8 cellular contexts compared by ENCODE assay signal in genomic region chr4:153788419-153789276, GRCh38. TPM values are rescaled to one million over a fixed set of nuclear protein-coding genes. Genes with fewer than 3 reads are reported as not detected.
DNase-seq lines count a peak whose midpoint lies in the region; ATAC-seq and TF ChIP-seq lines count a peak whose summit lies in the region.
"Had no signal": no experiment of that assay in that cellular context is flagged by ENCODE, and none has a peak within 500 bp of the region (broad histone marks: within the 10 kb centered on the region; RNA-seq: fewer than 3 reads in every experiment).

Gene SFRP2, minus strand, starts transcription at chr4:153789083. Its CDS starts 248 bp downstream, at chr4:153788835.

- in situ Hi-C loops in KBM-7 (cut with MboI; ENCODE audit: low pct_unique_long_range_greater_than_20kb, low sequenced_read_pairs), result no loop called here

- peak within 1 kb of the TSS; percentile 95 for H3K18ac ChIP-seq in H9 (ENCODE audit: insufficient read length, low read depth, low read length)

- H3K27me3 ChIP-seq in H9 (ENCODE audit: insufficient read depth, low read length) (no peaks in the 10 kb centered on the region), iPS-18a (ENCODE audit: control insufficient read depth, insufficient read depth, low read length) (peaks cover 8% of the 10 kb centered on the region)

- H3K4me3 Mint-ChIP-seq in H9, result peak within 1 kb of the TSS; percentile 91 to 100
- peak within 1 kb of the TSS; percentile 57 for H3K4me3 Mint-ChIP-seq in activated T-helper 17 cell treated with anti-CD3 and anti-CD28 coated beads, Interleukin-2, amount 50 U/mL, for 72 hours
- no peak within 1 kb of the TSS for H3K4me3 Mint-ChIP-seq in activated T-helper 2 cell treated with anti-CD3 and anti-CD28 coated beads, Interferon-gamma antibody, Interleukin-2, Interleukin-4, amounts not matched to agents 10 μg/mL and 5 μg/mL and 100 μg/mL, durations not matched to agents 14 hours and 24 hours and 36 hours (ENCODE audit: low read depth)

- peak within 1 kb of the TSS; percentile 97 for H3K14ac ChIP-seq in H9 (ENCODE audit: insufficient read depth, low read length)

- H2BK5ac ChIP-seq in H9 (ENCODE audit: insufficient read length, low read length), result no peak within 1 kb of the TSS

- peaks cover 24% of the 10 kb centered on the region; the same call in 1 of the 2 replicates for H3K79me2 ChIP-seq in H9 (ENCODE audit: insufficient read depth, low read length)

- H4K8ac ChIP-seq in H9 (replicated peaks; ENCODE audit: insufficient read length, low read depth, low read length), result no peak within 1 kb of the TSS

- no peak within 1 kb of the TSS for H3K56ac ChIP-seq in H9 (ENCODE audit: insufficient read length, low read depth, low read length)

- intact Hi-C loops in activated T-helper 2 cell treated with anti-CD3 and anti-CD28 coated beads, Interferon-gamma antibody, Interleukin-2, Interleukin-4, amounts not matched to agents 10 μg/mL and 5 μg/mL and 100 μg/mL, durations not matched to agents 14 hours and 24 hours and 36 hours (cut with micrococcal nuclease), result loop anchor here (5.0 kb wide), 1 partner anchor 229 kb away; no protein-coding TSS in a partner anchor

- DNase-seq in H9, result peak; percentile 92
- no peak for DNase-seq in skeletal muscle cell (ENCODE audit: low read depth)
- DNase-seq in KBM-7, result no peak
- no peak for DNase-seq in HK-2 (ENCODE audit: unreplicated experiment)
- DNase-seq in activated T-helper 2 cell treated with anti-CD3 and anti-CD28 coated beads, Interferon-gamma antibody, Interleukin-2, Interleukin-4, amounts not matched to agents 10 μg/mL and 5 μg/mL and 100 μg/mL, durations not matched to agents 14 hours and 24 hours and 36 hours (ENCODE audit: low spot score), result no peak
- DNase-seq: RPMI8226 had no signal

- H3K4me3 ChIP-seq in iPS-18a (ENCODE audit: low read length), result peak within 1 kb of the TSS; percentile 94
- peak within 1 kb of the TSS; percentile 46 for H3K4me3 ChIP-seq in skeletal muscle cell (ENCODE audit: low read depth, low read length)

- H2BK12ac ChIP-seq in H9 (ENCODE audit: insufficient read length, low read depth, low read length), result no peak within 1 kb of the TSS

- H3K36me3 Mint-ChIP-seq in H9 (ENCODE audit: insufficient read depth in 1 of 3, low read depth in 3 of 3), result peaks cover 14 to 49% (median 38%) of the 10 kb centered on the region in 3 experiments; a peak in 6 of 7 replicates
- peaks cover 5% of the 10 kb centered on the region for H3K36me3 Mint-ChIP-seq in activated T-helper 17 cell treated with anti-CD3 and anti-CD28 coated beads, Interleukin-2, amount 50 U/mL, for 72 hours (ENCODE audit: low read depth)
- H3K36me3 Mint-ChIP-seq in activated T-helper 2 cell treated with anti-CD3 and anti-CD28 coated beads, Interferon-gamma antibody, Interleukin-2, Interleukin-4, amounts not matched to agents 10 μg/mL and 5 μg/mL and 100 μg/mL, durations not matched to agents 14 hours and 24 hours and 36 hours (ENCODE audit: low read depth), result no peaks in the 10 kb centered on the region

- H3K27ac Mint-ChIP-seq in H9, result peak within 1 kb of the TSS; percentile 97 to 100 (median 99)
- no peak within 1 kb of the TSS for H3K27ac Mint-ChIP-seq in activated T-helper 17 cell treated with anti-CD3 and anti-CD28 coated beads, Interleukin-2, amount 50 U/mL, for 72 hours
- H3K27ac Mint-ChIP-seq in activated T-helper 2 cell treated with anti-CD3 and anti-CD28 coated beads, Interferon-gamma antibody, Interleukin-2, Interleukin-4, amounts not matched to agents 10 μg/mL and 5 μg/mL and 100 μg/mL, durations not matched to agents 14 hours and 24 hours and 36 hours, result no peak within 1 kb of the TSS

- H4K91ac ChIP-seq in H9 (ENCODE audit: insufficient read length, low read depth, low read length), result peak within 1 kb of the TSS; percentile 68

- H3K9me3 ChIP-seq in H9 (ENCODE audit: control insufficient read depth, low read depth, low read length) (no peaks in the 10 kb centered on the region), iPS-18a (ENCODE audit: control insufficient read depth, low read depth, low read length) (no peaks in the 10 kb centered on the region)

- no peak within 1 kb of the TSS for H2AK5ac ChIP-seq in H9 (ENCODE audit: insufficient read length, low read length)

- peak within 1 kb of the TSS; percentile 82 for H3K27ac ChIP-seq in H9 (ENCODE audit: insufficient read length, low read depth, low read length)
- peak within 1 kb of the TSS; percentile 96 for H3K27ac ChIP-seq in iPS-18a (ENCODE audit: low read length)

- H4K20me1 ChIP-seq in H9 (ENCODE audit: control insufficient read depth, insufficient read depth, insufficient read length), result peaks cover 2% of the 10 kb centered on the region

- no peak for ATAC-seq in activated T-helper 17 cell treated with anti-CD3 and anti-CD28 coated beads, Interleukin-2, amount 50 U/mL, for 72 hours (replicated peaks)

- TF ChIP-seq CTCF in H9 (conservative IDR thresholded peaks at IDR 0.05), result no peak

- H3K4ac ChIP-seq in H9 (ENCODE audit: low read depth, low read length), result no peak within 1 kb of the TSS; the same call in 1 of the 2 replicates

- peaks cover 40% of the 10 kb centered on the region for H3K23me2 ChIP-seq in H9 (ENCODE audit: insufficient read length, low read depth, low read length, poor library complexity, severe bottlenecking)

- peaks cover 23% of the 10 kb centered on the region for H3K36me3 ChIP-seq in iPS-18a (ENCODE audit: control insufficient read depth, low read depth, low read length)

- no peak within 1 kb of the TSS for H4K5ac ChIP-seq in H9 (ENCODE audit: insufficient read length, low read depth, low read length)

- H3K4me2 ChIP-seq in H9 (ENCODE audit: insufficient read depth, insufficient read length, low read length), result peak within 1 kb of the TSS; percentile 96

- WGBS in H9 (ENCODE audit: extremely low coverage, insufficient read length, low lambda C conversion rate), result no CpG with 5 or more reads among the region's 72 CpGs

- H3T11ph ChIP-seq in H9 (ENCODE audit: low read length), result no peak within 1 kb of the TSS

- no peak within 1 kb of the TSS for H3K23ac ChIP-seq in H9 (ENCODE audit: insufficient read length, low read depth, low read length)

- H3K9ac ChIP-seq in H9 (ENCODE audit: extremely low read depth, insufficient read length, low read length), result peak within 1 kb of the TSS; percentile 83
- H3K9ac ChIP-seq in iPS-18a (ENCODE audit: low read length), result peak within 1 kb of the TSS; percentile 94

- peaks cover 6% of the 10 kb centered on the region for H3K4me1 ChIP-seq in H9 (ENCODE audit: insufficient read depth, low read length)
- peaks cover 37% of the 10 kb centered on the region for H3K4me1 ChIP-seq in iPS-18a (ENCODE audit: control insufficient read depth, low read depth, low read length)

- H3K4me1 Mint-ChIP-seq in H9, result peaks cover 55 to 61% of the 10 kb centered on the region in 2 experiments
- H3K4me1 Mint-ChIP-seq in activated T-helper 17 cell treated with anti-CD3 and anti-CD28 coated beads, Interleukin-2, amount 50 U/mL, for 72 hours, result peaks cover 15% of the 10 kb centered on the region
- H3K4me1 Mint-ChIP-seq in activated T-helper 2 cell treated with anti-CD3 and anti-CD28 coated beads, Interferon-gamma antibody, Interleukin-2, Interleukin-4, amounts not matched to agents 10 μg/mL and 5 μg/mL and 100 μg/mL, durations not matched to agents 14 hours and 24 hours and 36 hours (ENCODE audit: low read depth), result peaks cover 16% of the 10 kb centered on the region

- no peak within 1 kb of the TSS for H2BK120ac ChIP-seq in H9 (ENCODE audit: low read depth, low read length, poor library complexity, severe bottlenecking)

- peaks cover 33% of the 10 kb centered on the region for H3K27me3 Mint-ChIP-seq in H9 (ENCODE audit: low read depth)
- peaks cover 74% of the 10 kb centered on the region for H3K27me3 Mint-ChIP-seq in activated T-helper 17 cell treated with anti-CD3 and anti-CD28 coated beads, Interleukin-2, amount 50 U/mL, for 72 hours
- peaks cover 83% of the 10 kb centered on the region for H3K27me3 Mint-ChIP-seq in activated T-helper 2 cell treated with anti-CD3 and anti-CD28 coated beads, Interferon-gamma antibody, Interleukin-2, Interleukin-4, amounts not matched to agents 10 μg/mL and 5 μg/mL and 100 μg/mL, durations not matched to agents 14 hours and 24 hours and 36 hours (ENCODE audit: low read depth)

- peaks cover 6 to 17% of the 10 kb centered on the region in 2 experiments; a peak in 3 of 5 replicates for H3K9me3 Mint-ChIP-seq in H9
- no peaks in the 10 kb centered on the region for H3K9me3 Mint-ChIP-seq in activated T-helper 17 cell treated with anti-CD3 and anti-CD28 coated beads, Interleukin-2, amount 50 U/mL, for 72 hours
- H3K9me3 Mint-ChIP-seq in activated T-helper 2 cell treated with anti-CD3 and anti-CD28 coated beads, Interferon-gamma antibody, Interleukin-2, Interleukin-4, amounts not matched to agents 10 μg/mL and 5 μg/mL and 100 μg/mL, durations not matched to agents 14 hours and 24 hours and 36 hours, result no peaks in the 10 kb centered on the region

- H2AFZ ChIP-seq in H9 (ENCODE audit: low read length), result no peak within 1 kb of the TSS

- H2BK20ac ChIP-seq in H9 (ENCODE audit: low read depth, low read length, poor library complexity, severe bottlenecking), result no peak within 1 kb of the TSS

- no peaks in the 10 kb centered on the region for H3K79me1 ChIP-seq in H9 (ENCODE audit: insufficient read depth, low read depth, low read length, poor library complexity, severe bottlenecking)

- H2BK15ac ChIP-seq in H9 (ENCODE audit: low read depth, low read length), result no peak within 1 kb of the TSS

RNA-seq across cellular contexts. Expression of gene SFRP2, which starts in this region (rescaled TPM):
- 156 and 161 TPM in 2 replicates for total RNA-seq in H9 (2021)
- not detected for total RNA-seq in activated T-helper 17 cell treated with anti-CD3 and anti-CD28 coated beads, Interleukin-2, amount 50 U/mL, for 72 hours
- not detected in 2 replicates for total RNA-seq in activated T-helper 2 cell treated with anti-CD3 and anti-CD28 coated beads, Interferon-gamma antibody, Interleukin-2, Interleukin-4, amounts not matched to agents 10 μg/mL and 5 μg/mL and 100 μg/mL, durations not matched to agents 14 hours and 24 hours and 36 hours

Comparison
In these comparisons a context has a peak if more than half of its experiments do, and no peak if none do; other contexts are left out.
1. RNA of gene SFRP2 (total RNA-seq): 156 to 161 TPM in H9; not detected in activated T-helper 17 cell treated with anti-CD3 and anti-CD28 coated beads, Interleukin-2, amount 50 U/mL, for 72 hours and not detected in activated T-helper 2 cell treated with anti-CD3 and anti-CD28 coated beads, Interferon-gamma antibody, Interleukin-2, Interleukin-4, amounts not matched to agents 10 μg/mL and 5 μg/mL and 100 μg/mL, durations not matched to agents 14 hours and 24 hours and 36 hours; every median in the first group is over 100 times any median in the second.
2. H3K27ac Mint-ChIP-seq: peak in H9 (3 of 3); none in activated T-helper 17 cell treated with anti-CD3 and anti-CD28 coated beads, Interleukin-2, amount 50 U/mL, for 72 hours (single experiment) and activated T-helper 2 cell treated with anti-CD3 and anti-CD28 coated beads, Interferon-gamma antibody, Interleukin-2, Interleukin-4, amounts not matched to agents 10 μg/mL and 5 μg/mL and 100 μg/mL, durations not matched to agents 14 hours and 24 hours and 36 hours (single experiment).